Comparison of ENCODE assay signal across 13 cellular contexts in genomic region chr11:1546077-1546535, GRCh38. TPM values are rescaled to one million over a fixed set of nuclear protein-coding genes. Genes with fewer than 3 reads are reported as not detected.
A peak's percentile ranks its signal among the peaks of the same experiment; 100 is the strongest.
DNase-seq lines count a peak whose midpoint lies in the region; TF ChIP-seq lines count a peak whose summit lies in the region.
"Had no signal": no experiment of that assay in that cellular context is flagged by ENCODE, and none has a peak within 500 bp of the region (broad histone marks: within the 10 kb centered on the region; RNA-seq: fewer than 3 reads in every experiment).

No MANE protein-coding gene starts in this region.

- H3K27me3 ChIP-seq in PC-9 (ENCODE audit: insufficient read depth, low read depth) (peaks cover 8% of the 10 kb centered on the region; the same call in 1 of the 2 replicates), iPS-20b (ENCODE audit: insufficient read depth, low read length) (peaks cover 70% of the 10 kb centered on the region), transverse colon (peaks cover 26% of the 10 kb centered on the region)

- H3K27ac Mint-ChIP-seq in activated naive CD4-positive, alpha-beta T cell treated with anti-CD3 and anti-CD28 coated beads, Interleukin-2, amount 10 ng/mL, durations not matched to agents 7 days and 5 days: peak overlapping the region; percentile 33
- H3K27ac Mint-ChIP-seq: activated naive CD8-positive, alpha-beta T cell treated with anti-CD3 and anti-CD28 coated beads, Interleukin-2, amount 50 U/mL, for 24 hours had no signal

- H3K36me3 ChIP-seq in PC-9 (ENCODE audit: low read depth) (no peaks in the 10 kb centered on the region), iPS-20b (ENCODE audit: insufficient read depth, low read depth, low read length) (no peaks in the 10 kb centered on the region), transverse colon (no peaks in the 10 kb centered on the region)

- 13% methylated on average over 18 of the region's 18 CpGs; no CpG with 5 or more reads in 1 of the 2 donors for WGBS in transverse colon (ENCODE audit: low coverage in 1 of 2), 2 donors

- H3K4me3 ChIP-seq in PC-9 (no peak overlapping the region), iPS-20b (ENCODE audit: low read length) (peak overlapping the region; percentile 54; the same call in 1 of the 2 replicates), transverse colon (peak overlapping the region in 2 of 4 donors; percentile 50)

- H3K4me3 Mint-ChIP-seq in activated naive CD4-positive, alpha-beta T cell treated with anti-CD3 and anti-CD28 coated beads, Interleukin-2, amount 10 ng/mL, durations not matched to agents 7 days and 5 days: peak overlapping the region; percentile 21
- H3K4me3 Mint-ChIP-seq: activated naive CD8-positive, alpha-beta T cell treated with anti-CD3 and anti-CD28 coated beads, Interleukin-2, amount 50 U/mL, for 24 hours had no signal

- H3K9me2 ChIP-seq in PC-9 (ENCODE audit: insufficient read depth): no peaks in the 10 kb centered on the region

- TF ChIP-seq EP300 in transverse colon (IDR thresholded peaks at IDR 0.05; ENCODE audit: low read depth): no peak

- H3K27ac ChIP-seq in PC-9 (no peak overlapping the region), iPS-20b (ENCODE audit: low read length) (no peak overlapping the region), transverse colon (peak overlapping the region; percentile 62 to 78 (median 72))
- H3K27ac ChIP-seq: foreskin keratinocyte had no signal

- H3K9me3 ChIP-seq in PC-9 (ENCODE audit: insufficient read depth, low read depth): no peaks in the 10 kb centered on the region
- no peaks in the 10 kb centered on the region for H3K9me3 ChIP-seq in iPS-20b (ENCODE audit: insufficient read depth, low read depth, low read length)
- no peaks in the 10 kb centered on the region for H3K9me3 ChIP-seq in transverse colon

- H4K20me1 ChIP-seq in PC-9 (ENCODE audit: insufficient read depth): no peaks in the 10 kb centered on the region

- intact Hi-C loops in PC-9 (cut with micrococcal nuclease; ENCODE audit: unreplicated experiment): loop anchor here (2.0 to 10.0 kb wide), 3 partner anchors 29 to 279 kb away; partner anchors contain the start of gene KRTAP5-5
- intact Hi-C loops in transverse colon (cut with DNase I; ENCODE audit: low total_unique reads): loop anchor here (2.0 kb wide), 1 partner anchor 29 kb away; no protein-coding TSS in a partner anchor

- no peaks in the 10 kb centered on the region for H3K36me3 Mint-ChIP-seq in activated naive CD4-positive, alpha-beta T cell treated with anti-CD3 and anti-CD28 coated beads, Interleukin-2, amount 10 ng/mL, durations not matched to agents 7 days and 5 days

- no peaks in the 10 kb centered on the region for H3K9me3 Mint-ChIP-seq in activated naive CD4-positive, alpha-beta T cell treated with anti-CD3 and anti-CD28 coated beads, Interleukin-2, amount 10 ng/mL, durations not matched to agents 7 days and 5 days
- H3K9me3 Mint-ChIP-seq: activated naive CD8-positive, alpha-beta T cell treated with anti-CD3 and anti-CD28 coated beads, Interleukin-2, amount 50 U/mL, for 24 hours had no signal

- peaks cover 3% of the 10 kb centered on the region for H3K4me1 Mint-ChIP-seq in activated naive CD4-positive, alpha-beta T cell treated with anti-CD3 and anti-CD28 coated beads, Interleukin-2, amount 10 ng/mL, durations not matched to agents 7 days and 5 days

- H3K79me2 ChIP-seq in PC-9 (ENCODE audit: low read depth): no peaks in the 10 kb centered on the region

- no peak overlapping the region for H2AFZ ChIP-seq in PC-9

- TF ChIP-seq POLR2A in transverse colon (IDR thresholded peaks at IDR 0.05): peak; percentile 28

- CTCF ChIA-PET in activated naive CD4-positive, alpha-beta T cell treated with anti-CD3 and anti-CD28 coated beads, Interleukin-2, amount 10 ng/mL, durations not matched to agents 7 days and 5 days (lab: Charles Lee): interaction anchor here (0.8 to 5.2 kb wide), 9 partner anchors 8 to 148 kb away, joined by 3 to 51 read pairs (median 4); no protein-coding TSS in a partner anchor
- CTCF ChIA-PET in PC-9 (lab: Charles Lee): interaction anchor here (0.6 to 1.6 kb wide), 4 partner anchors 13 to 1026 kb away, joined by 4 to 31 read pairs (median 8); no protein-coding TSS in a partner anchor

- H3K4me1 ChIP-seq in PC-9 (replicated peaks; ENCODE audit: insufficient read depth) (no peaks in the 10 kb centered on the region; the same call in none of the 2 replicates), iPS-20b (ENCODE audit: insufficient read depth, low read length) (no peaks in the 10 kb centered on the region), transverse colon (peaks cover 12 to 34% (median 33%) of the 10 kb centered on the region in 4 donors)
- H3K4me1 ChIP-seq: foreskin keratinocyte had no signal

- H3K27me3 Mint-ChIP-seq in activated naive CD4-positive, alpha-beta T cell treated with anti-CD3 and anti-CD28 coated beads, Interleukin-2, amount 10 ng/mL, durations not matched to agents 7 days and 5 days: peaks cover 79% of the 10 kb centered on the region

- in situ Hi-C loops in transverse colon (cut with MboI; ENCODE audit: low pct_ligation_motif_present in 1 of 4, low pct_unique_long_range_greater_than_20kb in 1 of 4, low sequenced_read_pairs in 3 of 4): no loop called here

- no TSS peak for BruUV-seq in PC-9 (replicated peaks; lab: Mats Ljungman, UMichigan)

- no peak overlapping the region for H3K9ac ChIP-seq in iPS-20b (ENCODE audit: low read depth, low read length)

- POLR2A ChIA-PET in PC-9 (lab: Charles Lee; ENCODE audit: unreplicated experiment): interaction anchor here (1.1 kb wide), 1 partner anchor 28 kb away, joined by 6 read pairs; no protein-coding TSS in a partner anchor

- TF ChIP-seq CTCF in PC-9 (conservative IDR thresholded peaks at IDR 0.05) (no peak), transverse colon (IDR thresholded peaks at IDR 0.05) (no peak)

- peak overlapping the region; percentile 75 for H3K4me2 ChIP-seq in PC-9

- DNase-seq in activated naive CD4-positive, alpha-beta T cell treated with anti-CD3 and anti-CD28 coated beads, Interleukin-2, amount 10 ng/mL, durations not matched to agents 7 days and 5 days: no peak
- DNase-seq in activated naive CD4-positive, alpha-beta T cell treated with Interleukin-2 at 50 U/mL for 16 hours: no peak
- DNase-seq in PC-9 (peak in 1 of 2 experiments; percentile 43), transverse colon (peak; percentile 84), cerebellar cortex (ENCODE audit: low spot score) (no peak), GDM1 (lab: John Stamatoyannopoulos, UW) (no peak)
- DNase-seq in effector CD8-positive, alpha-beta T cell (lab: John Stamatoyannopoulos, UW): no peak
- DNase-seq: cortex of kidney had no signal

- no peaks in the 10 kb centered on the region for H3F3A ChIP-seq in PC-9 (ENCODE audit: insufficient read depth, low read depth)

RNA-seq across cellular contexts. Expression of gene DUSP8, which starts 26.0 kb away (rescaled TPM):
- total RNA-seq in PC-9 (2021) (2.6 and 4.2 TPM in 2 replicates), transverse colon (10 to 100 TPM; 13.3 to 31.8 (median 19.8) TPM)

RNA-seq across cellular contexts. Expression of gene KRTAP5-1, which starts 39.0 kb away (rescaled TPM):
- total RNA-seq in PC-9 (2021) (not detected in 2 replicates), transverse colon (not detected)
- total RNA-seq: foreskin keratinocyte, left lobe of liver, urinary bladder had no signal

RNA-seq across cellular contexts. Expression of gene KRTAP5-2, which starts 52.0 kb away (rescaled TPM):
- total RNA-seq in PC-9 (2021) (not detected in 2 replicates), transverse colon (not detected)
- total RNA-seq: foreskin keratinocyte, left lobe of liver, urinary bladder had no signal

RNA-seq across cellular contexts. Expression of gene MOB2, which starts 59.5 kb away (rescaled TPM):
- total RNA-seq in PC-9 (2021) (19.1 and 21.8 TPM in 2 replicates), transverse colon (10 to 100 TPM; 22.8 to 56.7 (median 42.4) TPM)

Comparison
In these comparisons a context has a peak if more than half of its experiments do, and no peak if none do; other contexts are left out.
1. H3K27ac ChIP-seq: peak in transverse colon (4 of 4); none in PC-9 (single experiment) and iPS-20b (single experiment).